ENCODE assay signal across 25 cellular contexts in genomic region chr1:90246069-90246468, GRCh38.
"Had no signal": no experiment of that assay in that cellular context is flagged by ENCODE, and none has a peak within 500 bp of the region (broad histone marks: within the 10 kb centered on the region; RNA-seq: fewer than 3 reads in every experiment).

No MANE protein-coding gene starts in this region.

- DNase-seq: activated B cell treated with CpG ODN at 0.5 μM for 24 hours; activated CD4-positive, alpha-beta memory T cell treated with anti-CD3 and anti-CD28 coated beads, Interleukin-2, amount 10 ng/mL, durations not matched to agents 7 days and 5 days; activated CD4-positive, alpha-beta T cell treated with anti-CD3 and anti-CD28 coated beads for 1 hour; activated CD4-positive, alpha-beta T cell treated with anti-CD3 and anti-CD28 coated beads, Interleukin-2, amount 50 U/mL, for 1 hour; activated gamma-delta T cell treated with Interleukin-2 at 50 U/mL for 16 hours; activated naive CD4-positive, alpha-beta T cell treated with anti-CD3 and anti-CD28 coated beads, Interleukin-2, amount 10 ng/mL, durations not matched to agents 7 days and 5 days; activated naive CD8-positive, alpha-beta T cell treated with anti-CD3 and anti-CD28 coated beads for 36 hours; activated T-cell treated with anti-CD3 and anti-CD28 coated beads for 4 hours; activated T-cell treated with anti-CD3 and anti-CD28 coated beads, Interleukin-2, amount 50 U/mL, for 48 hours; brain microvascular endothelial cell; caudate nucleus; MV-4-11; NCI-H1105; NCI-H1436; NCI-H187; NCI-H2081 treated with DMSO at 0.1 percent for 48 hours; NCI-H446; NCI-H524; Peyer's patch; SHP77; SW 1271 had no signal

- H3K27ac ChIP-seq: brain microvascular endothelial cell, KMS-11, Peyer's patch, SJSA1 had no signal

- H3K27ac Mint-ChIP-seq: activated B cell treated with CpG ODN at 0.5 μM for 24 hours; activated CD4-positive, alpha-beta memory T cell treated with anti-CD3 and anti-CD28 coated beads, Interleukin-2, amount 10 ng/mL, durations not matched to agents 7 days and 5 days; activated naive CD4-positive, alpha-beta T cell treated with anti-CD3 and anti-CD28 coated beads, Interleukin-2, amount 10 ng/mL, durations not matched to agents 7 days and 5 days; activated naive CD8-positive, alpha-beta T cell treated with anti-CD3 and anti-CD28 coated beads for 36 hours; activated T-helper 2 cell treated with anti-CD3 and anti-CD28 coated beads, Interferon-gamma antibody, Interleukin-2, Interleukin-4, amounts not matched to agents 10 μg/mL and 5 μg/mL and 100 μg/mL, durations not matched to agents 14 hours and 24 hours and 36 hours had no signal

- H3K27me3 ChIP-seq: brain microvascular endothelial cell, Peyer's patch, SJSA1 had no signal

- H3K4me3 ChIP-seq: Peyer's patch, SJSA1 had no signal

- H3K27me3 Mint-ChIP-seq: activated CD4-positive, alpha-beta memory T cell treated with anti-CD3 and anti-CD28 coated beads, Interleukin-2, amount 10 ng/mL, durations not matched to agents 7 days and 5 days; activated naive CD4-positive, alpha-beta T cell treated with anti-CD3 and anti-CD28 coated beads, Interleukin-2, amount 10 ng/mL, durations not matched to agents 7 days and 5 days had no signal

- H3K9me3 Mint-ChIP-seq: activated CD4-positive, alpha-beta memory T cell treated with anti-CD3 and anti-CD28 coated beads, Interleukin-2, amount 10 ng/mL, durations not matched to agents 7 days and 5 days; activated T-helper 2 cell treated with anti-CD3 and anti-CD28 coated beads, Interferon-gamma antibody, Interleukin-2, Interleukin-4, amounts not matched to agents 10 μg/mL and 5 μg/mL and 100 μg/mL, durations not matched to agents 14 hours and 24 hours and 36 hours had no signal

- H3K36me3 Mint-ChIP-seq: activated naive CD4-positive, alpha-beta T cell treated with anti-CD3 and anti-CD28 coated beads, Interleukin-2, amount 10 ng/mL, durations not matched to agents 7 days and 5 days; activated naive CD8-positive, alpha-beta T cell treated with anti-CD3 and anti-CD28 coated beads for 36 hours had no signal

- ATAC-seq: SK-N-SH treated with all-trans-retinoic acid at 6 μM for 48 hours had no signal

- H3K4me3 Mint-ChIP-seq: activated B cell treated with CpG ODN at 0.5 μM for 24 hours; activated CD4-positive, alpha-beta memory T cell treated with anti-CD3 and anti-CD28 coated beads, Interleukin-2, amount 10 ng/mL, durations not matched to agents 7 days and 5 days; activated naive CD4-positive, alpha-beta T cell treated with anti-CD3 and anti-CD28 coated beads, Interleukin-2, amount 10 ng/mL, durations not matched to agents 7 days and 5 days; activated naive CD8-positive, alpha-beta T cell treated with anti-CD3 and anti-CD28 coated beads for 36 hours had no signal

- H3K36me3 ChIP-seq: brain microvascular endothelial cell, Peyer's patch, SJSA1 had no signal

- H3K4me1 ChIP-seq: Peyer's patch, SJSA1 had no signal

- H3K4me1 Mint-ChIP-seq: activated B cell treated with CpG ODN at 0.5 μM for 24 hours; activated CD4-positive, alpha-beta memory T cell treated with anti-CD3 and anti-CD28 coated beads, Interleukin-2, amount 10 ng/mL, durations not matched to agents 7 days and 5 days; activated naive CD4-positive, alpha-beta T cell treated with anti-CD3 and anti-CD28 coated beads, Interleukin-2, amount 10 ng/mL, durations not matched to agents 7 days and 5 days; activated naive CD8-positive, alpha-beta T cell treated with anti-CD3 and anti-CD28 coated beads for 36 hours had no signal

- H3K9me3 ChIP-seq: Peyer's patch, SJSA1 had no signal
